Comparison of ENCODE assay signal across 8 cellular contexts in the genomic region with DNA sequence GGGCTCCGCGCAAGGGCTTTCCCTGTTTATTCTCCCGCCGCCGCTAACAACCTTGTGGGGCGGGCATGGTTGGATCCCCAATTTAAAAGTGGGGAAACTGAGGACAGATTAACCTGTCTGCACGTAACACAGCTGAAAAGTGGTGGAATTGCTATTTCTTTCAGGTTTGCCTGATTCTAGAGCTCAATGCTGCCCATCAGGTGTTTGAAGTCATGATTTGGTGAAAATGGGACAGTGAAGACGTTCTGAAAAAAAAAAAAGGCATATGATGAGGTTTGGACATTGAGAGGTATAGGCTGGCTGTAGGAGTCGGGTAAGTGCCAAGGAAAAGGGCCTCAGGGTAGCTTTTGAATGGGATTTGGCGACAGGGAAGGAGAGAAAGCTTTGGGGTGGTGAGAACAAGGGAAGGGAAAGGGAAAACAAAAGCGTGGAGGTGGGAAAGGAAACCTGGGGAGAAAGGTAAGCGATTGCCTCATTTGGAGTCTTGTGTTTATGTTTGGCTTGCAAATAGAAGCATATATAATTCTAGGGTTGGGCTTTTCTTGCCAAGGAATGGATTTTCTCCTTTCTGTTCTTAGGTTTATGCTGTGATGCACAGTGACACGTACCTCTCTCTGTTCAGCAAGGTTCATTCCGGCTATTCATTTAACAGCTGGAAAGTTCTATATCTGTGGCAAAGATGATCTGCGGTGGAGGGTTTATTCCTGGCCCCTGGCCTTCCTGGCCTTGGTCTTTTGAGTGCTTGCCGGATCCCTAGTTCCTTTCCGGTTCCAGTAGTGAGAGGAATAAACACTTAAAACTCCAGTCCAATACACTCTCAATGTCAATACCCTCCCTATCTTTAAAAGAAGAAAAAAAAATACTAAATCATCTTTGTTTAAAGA. TPM values are rescaled to one million over a fixed set of nuclear protein-coding genes. Genes with fewer than 3 reads are reported as not detected.
A peak's percentile ranks its signal among the peaks of the same experiment; 100 is the strongest.
DNase-seq lines count a peak whose midpoint lies in the region; ATAC-seq and TF ChIP-seq lines count a peak whose summit lies in the region.

No MANE protein-coding gene starts in this region.

- peak overlapping the region; percentile 91 for H3K4me3 Mint-ChIP-seq in activated CD4-positive, alpha-beta T cell treated with anti-CD3 and anti-CD28 coated beads for 36 hours
- peak overlapping the region; percentile 99 for H3K4me3 Mint-ChIP-seq in activated B cell treated with CpG ODN at 0.5 μM for 24 hours

- H3K4me3 ChIP-seq in iPS-15b (ENCODE audit: low read depth, low read length) (peak overlapping the region; percentile 94), stomach (peak overlapping the region; percentile 58 to 80 (median 67))

- POLR2A ChIA-PET in activated CD4-positive, alpha-beta T cell treated with anti-CD3 and anti-CD28 coated beads for 36 hours (lab: Charles Lee): interaction anchor here (0.5 to 1.1 kb wide), 6 partner anchors 15 to 130 kb away, joined by 3 to 5 read pairs (median 3); no protein-coding TSS in a partner anchor
- POLR2A ChIA-PET in activated B cell treated with CpG ODN at 0.5 μM for 24 hours (lab: Charles Lee): interaction anchor here (0.7 to 4.3 kb wide), 14 partner anchors 9 to 274 kb away, joined by 3 to 34 read pairs (median 4); a partner anchor contains a TSS

- H3K27me3 Mint-ChIP-seq in activated CD4-positive, alpha-beta T cell treated with anti-CD3 and anti-CD28 coated beads for 36 hours: no peaks in the 10 kb centered on the region
- H3K27me3 Mint-ChIP-seq in activated B cell treated with CpG ODN at 0.5 μM for 24 hours: no peaks in the 10 kb centered on the region

- H3K4me1 ChIP-seq in iPS-15b (ENCODE audit: control insufficient read depth, insufficient read depth, low read length): peaks cover 15% of the 10 kb centered on the region
- H3K4me1 ChIP-seq in stomach: peaks cover 22 to 44% (median 36%) of the 10 kb centered on the region in 4 donors

- peaks cover 21% of the 10 kb centered on the region for H3K27me3 ChIP-seq in iPS-15b (ENCODE audit: control insufficient read depth, insufficient read depth, low read length)
- no peaks in the 10 kb centered on the region for H3K27me3 ChIP-seq in stomach

- H3K9ac ChIP-seq in iPS-15b (ENCODE audit: low read depth, low read length): peak overlapping the region; percentile 79

- CTCF ChIA-PET in activated CD4-positive, alpha-beta T cell treated with anti-CD3 and anti-CD28 coated beads for 36 hours (lab: Charles Lee): interaction anchor here (0.8 to 1.9 kb wide), 4 partner anchors 27 to 125 kb away, joined by 3 to 6 read pairs (median 3); no protein-coding TSS in a partner anchor
- CTCF ChIA-PET in activated B cell treated with CpG ODN at 0.5 μM for 24 hours (lab: Charles Lee): interaction anchor here (0.6 to 2.6 kb wide), 3 partner anchors 152 to 397 kb away, joined by 3 to 12 read pairs (median 9); a partner anchor contains a TSS

- WGBS in stomach, 5 donors: 4 to 8% (median 7%) methylated on average over 16 to 17 of the region's 17 CpGs

- no peaks in the 10 kb centered on the region for H3K36me3 Mint-ChIP-seq in activated CD4-positive, alpha-beta T cell treated with anti-CD3 and anti-CD28 coated beads for 36 hours (ENCODE audit: low read depth)
- H3K36me3 Mint-ChIP-seq in activated B cell treated with CpG ODN at 0.5 μM for 24 hours (ENCODE audit: low read depth): peaks cover 13% of the 10 kb centered on the region

- H3K9me3 Mint-ChIP-seq in activated CD4-positive, alpha-beta T cell treated with anti-CD3 and anti-CD28 coated beads for 36 hours (ENCODE audit: low read depth): no peaks in the 10 kb centered on the region
- H3K9me3 Mint-ChIP-seq in activated B cell treated with CpG ODN at 0.5 μM for 24 hours: no peaks in the 10 kb centered on the region

- H3K27ac Mint-ChIP-seq in activated CD4-positive, alpha-beta T cell treated with anti-CD3 and anti-CD28 coated beads for 36 hours: peak overlapping the region; percentile 93
- H3K27ac Mint-ChIP-seq in activated B cell treated with CpG ODN at 0.5 μM for 24 hours: peak overlapping the region; percentile 75

- no peak for DNase-seq in activated CD4-positive, alpha-beta T cell treated with anti-CD3 and anti-CD28 coated beads for 36 hours
- DNase-seq in activated CD4-positive, alpha-beta T cell treated with anti-CD3 and anti-CD28 coated beads for 1 hour: no peak
- DNase-seq in activated B cell treated with CpG ODN at 0.5 μM for 24 hours (no peak), stomach (no peak), NOMO-1 (lab: John Stamatoyannopoulos, UW; ENCODE audit: unreplicated experiment in 2 of 2) (no peak), NCI-H128 (lab: John Stamatoyannopoulos, UW; ENCODE audit: unreplicated experiment) (no peak)

- ATAC-seq in activated CD4-positive, alpha-beta T cell treated with anti-CD3 and anti-CD28 coated beads for 36 hours: no peak
- ATAC-seq in activated B cell treated with CpG ODN at 0.5 μM for 24 hours (ENCODE audit: low read depth) (no peak), HG03045 (IDR thresholded peaks at IDR 0.05; ENCODE audit: unreplicated experiment) (no peak)

- H3K4me1 Mint-ChIP-seq in activated CD4-positive, alpha-beta T cell treated with anti-CD3 and anti-CD28 coated beads for 36 hours: peaks cover 33% of the 10 kb centered on the region
- peaks cover 44% of the 10 kb centered on the region for H3K4me1 Mint-ChIP-seq in activated B cell treated with CpG ODN at 0.5 μM for 24 hours

- no peak for TF ChIP-seq EP300 in stomach (IDR thresholded peaks at IDR 0.05)

- H3K27ac ChIP-seq in stomach: peak overlapping the region; percentile 92 to 98 (median 97)

- no peaks in the 10 kb centered on the region for H3K9me3 ChIP-seq in iPS-15b (ENCODE audit: control insufficient read depth, insufficient read depth, low read length)
- no peaks in the 10 kb centered on the region for H3K9me3 ChIP-seq in stomach

- no peak for TF ChIP-seq POLR2A in stomach (IDR thresholded peaks at IDR 0.05)

- no peak for TF ChIP-seq CTCF in activated B cell treated with CpG ODN at 0.5 μM for 24 hours (IDR thresholded peaks at IDR 0.05)
- no peak for TF ChIP-seq CTCF in stomach (IDR thresholded peaks at IDR 0.05)

- H3K36me3 ChIP-seq in iPS-15b (ENCODE audit: control insufficient read depth, insufficient read depth, low read length): no peaks in the 10 kb centered on the region
- H3K36me3 ChIP-seq in stomach: no peaks in the 10 kb centered on the region

- intact Hi-C loops in activated CD4-positive, alpha-beta T cell treated with anti-CD3 and anti-CD28 coated beads for 36 hours (cut with DNase I, micrococcal nuclease): loop anchor here in 1 of 2 experiments (5.0 kb wide), 1 partner anchor 111 kb away; no protein-coding TSS in a partner anchor
- intact Hi-C loops in activated B cell treated with CpG ODN at 0.5 μM for 24 hours (cut with micrococcal nuclease) (no loop called here), stomach (cut with DNase I; ENCODE audit: low total_unique reads) (no loop called here)

RNA-seq across cellular contexts. Expression of a gene that starts 2.4 kb away (rescaled TPM):
- total RNA-seq in activated CD4-positive, alpha-beta T cell treated with anti-CD3 and anti-CD28 coated beads for 36 hours: 10 to 100 TPM; 32.9 to 36.4 TPM
- total RNA-seq in activated B cell treated with CpG ODN at 0.5 μM for 24 hours (48.7 and 59.8 TPM in 2 replicates), stomach (10 to 100 TPM; 19.8 to 32.7 (median 28.1) TPM)
- 1 to 10 TPM; 4.4 to 8.9 (median 6.4) TPM for polyA plus RNA-seq in stomach
